In genomic region chr4:156377036-156377700, GRCh38 we compare ENCODE assay signal across 13 cellular contexts.
DNase-seq lines count a peak whose midpoint lies in the region; ATAC-seq and TF ChIP-seq lines count a peak whose summit lies in the region.
"Had no signal": no experiment of that assay in that cellular context is flagged by ENCODE, and none has a peak within 500 bp of the region (broad histone marks: within the 10 kb centered on the region; RNA-seq: fewer than 3 reads in every experiment).

No MANE protein-coding gene starts in this region.

- DNase-seq in AG04449 (ENCODE audit: low read depth, low spot score) (peak; percentile 44), IMR-90 (peak; percentile 64), brain microvascular endothelial cell (peak; percentile 67), left lung (no peak), NCI-H187 (lab: John Stamatoyannopoulos, UW) (no peak)
- DNase-seq in NK-92 treated with Interleukin-12 subunit alpha and Interleukin-12 subunit beta, amount 100 ng/mL, for 24 hours (lab: John Stamatoyannopoulos, UW) = no peak
- DNase-seq: activated B cell treated with CpG ODN at 0.5 μM for 24 hours; activated naive CD4-positive, alpha-beta T cell; MM.1S; NCI-H2227 treated with DMSO at 0.1 percent for 48 hours had no signal

- dilution Hi-C loops in IMR-90 (cut with HindIII; ENCODE audit: low sequenced_read_pairs, unreplicated experiment) = no loop called here

- H2BK5ac ChIP-seq in IMR-90 (ENCODE audit: low read depth, low read length, poor library complexity, severe bottlenecking) = peak overlapping the region; percentile 57

- POLR2A ChIA-PET in AG04449 (lab: Yijun Ruan, JAX) = no interaction called here
- POLR2A ChIA-PET in IMR-90 (lab: Charles Lee; ENCODE audit: unreplicated experiment) = no interaction called here

- no peak overlapping the region for H3K4me3 ChIP-seq in AG04449 (ENCODE audit: low read depth, low read length)
- H3K4me3 ChIP-seq in IMR-90 (ENCODE audit: insufficient read depth, low read depth, low read length) = no peak overlapping the region
- no peak overlapping the region for H3K4me3 ChIP-seq in brain microvascular endothelial cell (ENCODE audit: low read depth, low read length)
- H3K4me3 ChIP-seq in left lung = no peak overlapping the region

- TF ChIP-seq POLR2A in IMR-90 (IDR thresholded peaks at IDR 0.05; ENCODE audit: low read depth, low read length) = no peak

- H4K20me1 ChIP-seq in IMR-90 (ENCODE audit: insufficient read depth, low read length) = no peaks in the 10 kb centered on the region

- no peak overlapping the region for H2BK20ac ChIP-seq in IMR-90 (ENCODE audit: low read depth, low read length)

- H3K14ac ChIP-seq in IMR-90 (replicated peaks; ENCODE audit: low read depth, low read length) = no peak overlapping the region

- CTCF ChIA-PET in AG04449 (lab: Yijun Ruan, JAX) (interaction anchor here (0.7 to 1.5 kb wide), 5 partner anchors 55 to 406 kb away, joined by 3 to 5 read pairs (median 4); no protein-coding TSS in a partner anchor), IMR-90 (lab: Yijun Ruan, JAX) (interaction anchor here (0.9 to 1.0 kb wide), 2 partner anchors 83 to 96 kb away, joined by 3 read pairs; no protein-coding TSS in a partner anchor)

- H3K18ac ChIP-seq in IMR-90 (ENCODE audit: low read depth, low read length) = no peak overlapping the region; the same call in 1 of the 2 replicates

- BruUV-seq in IMR-90 (replicated peaks; lab: Mats Ljungman, UMichigan) = no TSS peak

- H3K9ac ChIP-seq in IMR-90 (ENCODE audit: low read depth, low read length) = no peak overlapping the region

- no peak overlapping the region for H4K8ac ChIP-seq in IMR-90 (ENCODE audit: low read depth in 2 of 2, low read length in 2 of 2)

- H2AK5ac ChIP-seq in IMR-90 (ENCODE audit: low read depth, low read length) = no peak overlapping the region

- H3K36me3 ChIP-seq in IMR-90 (ENCODE audit: control insufficient read depth, insufficient read depth, low read length) (no peaks in the 10 kb centered on the region), brain microvascular endothelial cell (replicated peaks) (no peaks in the 10 kb centered on the region), left lung (no peaks in the 10 kb centered on the region)

- H3K27ac ChIP-seq in IMR-90 (ENCODE audit: insufficient read depth, low read length) (peak overlapping the region; percentile 23; the same call in 1 of the 2 replicates), brain microvascular endothelial cell (peak overlapping the region; percentile 69), left lung (peak overlapping the region in 1 of 2 donors; percentile 28)

- peak overlapping the region; percentile 47; the same call in 1 of the 2 replicates for H2BK120ac ChIP-seq in IMR-90 (ENCODE audit: low read depth, low read length)

- no peak overlapping the region; the same call in 1 of the 2 replicates for H4K91ac ChIP-seq in IMR-90 (ENCODE audit: insufficient read depth, low read depth, low read length)

- intact Hi-C loops in IMR-90 (cut with micrococcal nuclease) = loop anchor here (5.0 to 10.0 kb wide), 2 partner anchors 402 to 595 kb away; partner anchors contain the start of gene PDGFC
- intact Hi-C loops in left lung (cut with DNase I) = no loop called here

- no peaks in the 10 kb centered on the region for H3K9me3 ChIP-seq in IMR-90 (ENCODE audit: control insufficient read depth, insufficient read depth, low read length)
- no peaks in the 10 kb centered on the region for H3K9me3 ChIP-seq in left lung

- TF ChIP-seq RAD21 in IMR-90 (IDR thresholded peaks at IDR 0.05; ENCODE audit: low read length) = no peak

- no peak overlapping the region for H2AK9ac ChIP-seq in IMR-90 (replicated peaks; ENCODE audit: low read depth, low read length, poor library complexity)

- no peak overlapping the region for H3K23ac ChIP-seq in IMR-90 (ENCODE audit: low read depth, low read length)

- in situ Hi-C loops in IMR-90 (cut with MboI; ENCODE audit: low sequenced_read_pairs) (no loop called here), brain microvascular endothelial cell (cut with HindIII; ENCODE audit: low pct_ligation_motif_present, low sequenced_read_pairs) (no loop called here)

- H4K5ac ChIP-seq in IMR-90 (ENCODE audit: low read depth, low read length) = no peak overlapping the region

- H3K56ac ChIP-seq in IMR-90 (ENCODE audit: extremely low read depth, insufficient read depth, low read length) = no peak overlapping the region

- peak overlapping the region; percentile 17 for H3K4me2 ChIP-seq in IMR-90 (ENCODE audit: low read depth, low read length)

- H3K9me1 ChIP-seq in IMR-90 (ENCODE audit: insufficient read depth, low read length) = no peaks in the 10 kb centered on the region

- peak; percentile 70 for ATAC-seq in IMR-90 (ENCODE audit: low read depth)
- ATAC-seq in left lung = peak; percentile 47
- ATAC-seq in GM18520 (IDR thresholded peaks at IDR 0.05; ENCODE audit: unreplicated experiment) = no peak
- no peak for ATAC-seq in HG02588 (IDR thresholded peaks at IDR 0.05; ENCODE audit: unreplicated experiment)
- ATAC-seq: sciatic nerve had no signal

- no peaks in the 10 kb centered on the region for H3K79me1 ChIP-seq in IMR-90 (ENCODE audit: low read depth in 1 of 2, low read length in 2 of 2)

- H3K27me3 ChIP-seq in IMR-90 (ENCODE audit: control insufficient read depth, insufficient read depth, low read length) (no peaks in the 10 kb centered on the region), brain microvascular endothelial cell (replicated peaks) (no peaks in the 10 kb centered on the region), left lung (no peaks in the 10 kb centered on the region)

- peak overlapping the region; percentile 84; the same call in 2 of the 3 replicates for H2BK15ac ChIP-seq in IMR-90 (ENCODE audit: low read depth, low read length)

- no peak overlapping the region for H3K4ac ChIP-seq in IMR-90 (ENCODE audit: low read depth, low read length)

- no CpG with 5 or more reads among the region's 5 CpGs for WGBS in IMR-90 (ENCODE audit: extremely low coverage in 2 of 2, insufficient read length in 1 of 2), 2 experiments

- no peak overlapping the region for H2AFZ ChIP-seq in IMR-90 (replicated peaks; ENCODE audit: low read length, poor library complexity)

- TF ChIP-seq CTCF in AG04449 (IDR thresholded peaks at IDR 0.05; ENCODE audit: insufficient read depth, low read length, missing control alignments) (no peak), IMR-90 (conservative IDR thresholded peaks at IDR 0.05; ENCODE audit: low read depth, low read length) (no peak), brain microvascular endothelial cell (IDR thresholded peaks at IDR 0.05; ENCODE audit: low read depth, low read length, missing control alignments) (no peak), left lung (IDR thresholded peaks at IDR 0.05) (no peak)

- H3K4me1 ChIP-seq in IMR-90 (ENCODE audit: control insufficient read depth, insufficient read depth, low read length) (peaks cover 2% of the 10 kb centered on the region), left lung (no peaks in the 10 kb centered on the region)

TF ChIP-seq in IMR-90, 13 proteins besides CTCF, POLR2A, EP300 and RAD21:
- TF ChIP-seq BHLHE40 (IDR thresholded peaks at IDR 0.05; ENCODE audit: low read depth, low read length) (no peak), USF2 (IDR thresholded peaks at IDR 0.05; ENCODE audit: low read depth, low read length) (no peak), CHD1 (IDR thresholded peaks at IDR 0.05; ENCODE audit: low read depth, low read length) (no peak), MXI1 (IDR thresholded peaks at IDR 0.05; ENCODE audit: borderline replicate concordance, low read depth, low read length) (no peak)

Comparison
In these comparisons a context has a peak if more than half of its experiments do, and no peak if none do; other contexts are left out.
1. DNase-seq: peak in AG04449 (single experiment), IMR-90 (single experiment) and brain microvascular endothelial cell (single experiment); none in left lung (0 of 2), NCI-H187 (0 of 2) and NK-92 treated with Interleukin-12 subunit alpha and Interleukin-12 subunit beta, amount 100 ng/mL, for 24 hours (single experiment).
2. ATAC-seq: peak in IMR-90 (single experiment) and left lung (single experiment); none in GM18520 (single experiment) and HG02588 (single experiment).